Comparison of ENCODE assay signal across 8 cellular contexts in genomic region chr5:119340597-119341218, GRCh38. TPM values are rescaled to one million over a fixed set of nuclear protein-coding genes. Genes with fewer than 3 reads are reported as not detected.
DNase-seq lines count a peak whose midpoint lies in the region; ATAC-seq and TF ChIP-seq lines count a peak whose summit lies in the region.

No MANE protein-coding gene starts in this region.

- no peaks in the 10 kb centered on the region for H3K27me3 ChIP-seq in testis

- no peaks in the 10 kb centered on the region for H3K36me3 ChIP-seq in testis (ENCODE audit: low read depth, missing control alignments)

- peak overlapping the region; percentile 71 to 89 (median 77) for H3K4me3 Mint-ChIP-seq in T-cell
- H3K4me3 Mint-ChIP-seq in naive thymus-derived CD8-positive, alpha-beta T cell: peak overlapping the region; percentile 68 to 86 (median 80)

- TF ChIP-seq CTCF in testis (IDR thresholded peaks at IDR 0.05): no peak

- H3K9me3 ChIP-seq in testis: no peaks in the 10 kb centered on the region

- intact Hi-C loops in testis (cut with DNase I; ENCODE audit: low total_unique reads): no loop called here

- H3K4me1 Mint-ChIP-seq in T-cell: peaks cover 94 to 96% (median 96%) of the 10 kb centered on the region in 3 donors
- peaks cover 55 to 98% (median 93%) of the 10 kb centered on the region in 4 donors for H3K4me1 Mint-ChIP-seq in naive thymus-derived CD8-positive, alpha-beta T cell

- no peaks in the 10 kb centered on the region for H3K27me3 Mint-ChIP-seq in T-cell
- no peaks in the 10 kb centered on the region for H3K27me3 Mint-ChIP-seq in naive thymus-derived CD8-positive, alpha-beta T cell

- TF ChIP-seq POLR2A in testis (IDR thresholded peaks at IDR 0.05): no peak

- WGBS in testis, 2 donors: 91 to 93% methylated on average over 11 of the region's 11 CpGs

- DNase-seq in activated CD4-positive, CD25-positive, alpha-beta regulatory T cell treated with anti-CD3 and anti-CD28 coated beads, Interleukin-2, amount 50 U/mL, for 72 hours: peak; percentile 61
- DNase-seq in T-cell (peak in 31 of 34 experiments; percentile 38 to 70 (median 55)), HUDEP-2 (lab: John Stamatoyannopoulos, UW; ENCODE audit: unreplicated experiment in 76 of 76) (no peak), testis (no peak), SW480 (ENCODE audit: low spot score) (no peak)
- peak in 8 of 10 donors; percentile 31 to 81 (median 48) for DNase-seq in naive thymus-derived CD8-positive, alpha-beta T cell

- H3K4me3 ChIP-seq in testis: no peak overlapping the region

- CTCF ChIA-PET in T-cell (lab: Charles Lee): interaction anchor here (0.9 to 3.4 kb wide), 19 partner anchors 11 to 271 kb away, joined by 3 to 36 read pairs (median 4); partner anchors contain the start of gene TNFAIP8 (in 1 of the 2)

- peaks cover 9% of the 10 kb centered on the region for H3K36me3 Mint-ChIP-seq in T-cell
- peaks cover 0 to 13% (median 0%) of the 10 kb centered on the region in 3 donors for H3K36me3 Mint-ChIP-seq in naive thymus-derived CD8-positive, alpha-beta T cell

- no peaks in the 10 kb centered on the region for H3K9me3 Mint-ChIP-seq in T-cell
- peaks cover 0 to 4% (median 0%) of the 10 kb centered on the region in 9 donors for H3K9me3 Mint-ChIP-seq in naive thymus-derived CD8-positive, alpha-beta T cell

- peak overlapping the region; percentile 95 to 98 for H3K27ac Mint-ChIP-seq in T-cell
- H3K27ac Mint-ChIP-seq in naive thymus-derived CD8-positive, alpha-beta T cell: peak overlapping the region; percentile 83 to 99 (median 95)

- peaks cover 8% of the 10 kb centered on the region for H3K4me1 ChIP-seq in testis

- no peak for ATAC-seq in activated CD4-positive, CD25-positive, alpha-beta regulatory T cell treated with anti-CD3 and anti-CD28 coated beads, Interleukin-2, amount 50 U/mL, for 24 hours
- peak; percentile 42 for ATAC-seq in HG03025 (IDR thresholded peaks at IDR 0.05; ENCODE audit: low FRiP score, unreplicated experiment)
- peak; percentile 61 to 66 (median 64) for ATAC-seq in T-cell (replicated peaks in 1 of 4)
- peak; percentile 52 to 65 for ATAC-seq in naive thymus-derived CD8-positive, alpha-beta T cell

- POLR2A ChIA-PET in T-cell (lab: Charles Lee): interaction anchor here (0.6 to 1.5 kb wide), 14 partner anchors 10 to 258 kb away, joined by 3 to 18 read pairs (median 4); no protein-coding TSS in a partner anchor
- POLR2A ChIA-PET in naive thymus-derived CD8-positive, alpha-beta T cell (lab: Charles Lee): interaction anchor here (0.6 to 5.7 kb wide), 18 partner anchors 11 to 270 kb away, joined by 3 to 37 read pairs (median 5); partner anchors contain the start of gene DMXL1

- no peak overlapping the region for H3K27ac ChIP-seq in testis

RNA-seq across cellular contexts. Expression of gene TNFAIP8, which starts 15.1 kb away (rescaled TPM):
- total RNA-seq in T-cell (100 to 1,000 TPM; 128 to 145 (median 135) TPM), testis (10 to 100 TPM in 1 of 2 donors, 1 to 10 TPM in 1; 6.3 to 14.0 TPM)
- 100 to 1,000 TPM; 176 to 177 TPM for total RNA-seq in naive thymus-derived CD8-positive, alpha-beta T cell
- 100 to 1,000 TPM; 175 to 220 (median 188) TPM for polyA plus RNA-seq in naive thymus-derived CD8-positive, alpha-beta T cell
- 8.2 TPM for polyA plus RNA-seq in testis (ENCODE audit: insufficient read depth, low read depth, low replicate concordance)

Comparison
In these comparisons a context has a peak if more than half of its experiments do, and no peak if none do; other contexts are left out.
1. DNase-seq: peak in activated CD4-positive, CD25-positive, alpha-beta regulatory T cell treated with anti-CD3 and anti-CD28 coated beads, Interleukin-2, amount 50 U/mL, for 72 hours (single experiment), T-cell (31 of 34) and naive thymus-derived CD8-positive, alpha-beta T cell (8 of 10); none in HUDEP-2 (0 of 76), testis (single experiment) and SW480 (single experiment).
2. ATAC-seq: peak in HG03025 (single experiment), T-cell (4 of 4) and naive thymus-derived CD8-positive, alpha-beta T cell (2 of 2); none in activated CD4-positive, CD25-positive, alpha-beta regulatory T cell treated with anti-CD3 and anti-CD28 coated beads, Interleukin-2, amount 50 U/mL, for 24 hours (0 of 2).
3. RNA of gene TNFAIP8, which starts 15.1 kb away (total RNA-seq): 176 to 177 TPM in naive thymus-derived CD8-positive, alpha-beta T cell and 128 to 145 TPM in T-cell; 6.3 to 14.0 TPM in testis; every median in the first group is over 4 times any median in the second.